1 cellular context compared by ENCODE assay signal in the genomic region with DNA sequence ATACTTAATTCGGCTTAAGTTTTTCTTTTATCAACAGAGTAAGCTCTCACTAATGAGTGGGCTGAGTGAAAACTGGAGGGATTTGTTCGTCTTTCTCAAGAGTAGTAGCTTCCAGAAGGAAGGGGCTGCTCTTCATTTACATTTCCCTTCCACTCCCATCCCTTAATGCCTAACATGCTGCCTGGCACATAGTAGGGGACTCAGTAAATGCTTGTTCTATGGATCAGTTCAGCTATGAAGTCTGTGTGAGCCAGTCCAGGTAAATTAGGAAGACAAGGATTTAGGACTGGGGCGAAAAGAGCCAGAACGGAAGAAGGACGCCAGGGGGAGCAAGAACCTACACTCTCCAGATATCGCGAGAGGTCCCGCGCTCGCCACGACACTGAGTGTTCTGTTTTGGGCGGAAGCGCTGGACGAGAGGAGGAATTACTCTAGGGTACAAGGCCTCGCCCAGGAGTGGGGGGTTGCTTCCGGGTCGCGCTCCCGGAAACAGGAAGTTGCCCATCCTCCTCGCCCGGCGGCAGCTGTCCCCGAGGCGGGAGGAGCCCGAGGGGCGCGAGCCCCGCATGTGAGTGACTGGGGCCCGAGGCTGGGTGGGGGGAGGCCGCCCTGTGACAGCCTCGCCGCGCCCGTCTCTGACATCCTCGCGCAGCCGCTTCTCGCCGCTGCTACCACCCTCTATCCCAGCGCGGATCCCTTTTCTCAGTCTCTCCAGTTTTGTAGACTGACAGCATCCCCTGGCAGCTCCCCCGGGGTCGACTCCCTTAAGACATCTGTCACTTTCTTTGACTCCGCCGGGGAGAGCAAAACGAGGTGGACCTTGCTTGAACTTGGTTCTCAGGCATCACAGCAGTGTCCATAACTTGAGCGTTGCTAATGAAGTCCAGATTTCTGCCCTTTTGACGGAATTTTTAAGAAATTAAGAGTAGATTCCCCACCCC.
TF ChIP-seq lines count a peak whose summit lies in the region.

A gene with protein sequence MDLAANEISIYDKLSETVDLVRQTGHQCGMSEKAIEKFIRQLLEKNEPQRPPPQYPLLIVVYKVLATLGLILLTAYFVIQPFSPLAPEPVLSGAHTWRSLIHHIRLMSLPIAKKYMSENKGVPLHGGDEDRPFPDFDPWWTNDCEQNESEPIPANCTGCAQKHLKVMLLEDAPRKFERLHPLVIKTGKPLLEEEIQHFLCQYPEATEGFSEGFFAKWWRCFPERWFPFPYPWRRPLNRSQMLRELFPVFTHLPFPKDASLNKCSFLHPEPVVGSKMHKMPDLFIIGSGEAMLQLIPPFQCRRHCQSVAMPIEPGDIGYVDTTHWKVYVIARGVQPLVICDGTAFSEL (plus strand): TSS at position 492 of the 941 bp plus-strand sequence. CDS start 13,493 bp downstream, outside the sequence.

TF ChIP-seq in GM12878, 131 proteins besides CTCF, POLR2A, EP300 and RAD21 (continued from another document):
- TF ChIP-seq PAX5 (IDR thresholded peaks at IDR 0.05; ENCODE audit: borderline replicate concordance, low read depth, low read length) = peak; percentile 36; the same call in 1 of the 2 replicates
- TF ChIP-seq TARDBP (IDR thresholded peaks at IDR 0.05; ENCODE audit: borderline replicate concordance) = 0 out of 2 replicates have a peak, but pooled peaks have one; percentile 68
- no peak; the same call in 1 of the 2 replicates for TF ChIP-seq PML (IDR thresholded peaks at IDR 0.05; ENCODE audit: low read length)
- no peak for TF ChIP-seq KDM1A (IDR thresholded peaks at IDR 0.05; ENCODE audit: borderline replicate concordance)
- TF ChIP-seq NR2C2 (IDR thresholded peaks at IDR 0.05; ENCODE audit: borderline replicate concordance, control insufficient read depth, insufficient read length, low read depth) = no peak
- TF ChIP-seq RCOR1 (conservative IDR thresholded peaks at IDR 0.05; ENCODE audit: low read depth, low read length) = peak; percentile 96
- TF ChIP-seq, protein P1, sequence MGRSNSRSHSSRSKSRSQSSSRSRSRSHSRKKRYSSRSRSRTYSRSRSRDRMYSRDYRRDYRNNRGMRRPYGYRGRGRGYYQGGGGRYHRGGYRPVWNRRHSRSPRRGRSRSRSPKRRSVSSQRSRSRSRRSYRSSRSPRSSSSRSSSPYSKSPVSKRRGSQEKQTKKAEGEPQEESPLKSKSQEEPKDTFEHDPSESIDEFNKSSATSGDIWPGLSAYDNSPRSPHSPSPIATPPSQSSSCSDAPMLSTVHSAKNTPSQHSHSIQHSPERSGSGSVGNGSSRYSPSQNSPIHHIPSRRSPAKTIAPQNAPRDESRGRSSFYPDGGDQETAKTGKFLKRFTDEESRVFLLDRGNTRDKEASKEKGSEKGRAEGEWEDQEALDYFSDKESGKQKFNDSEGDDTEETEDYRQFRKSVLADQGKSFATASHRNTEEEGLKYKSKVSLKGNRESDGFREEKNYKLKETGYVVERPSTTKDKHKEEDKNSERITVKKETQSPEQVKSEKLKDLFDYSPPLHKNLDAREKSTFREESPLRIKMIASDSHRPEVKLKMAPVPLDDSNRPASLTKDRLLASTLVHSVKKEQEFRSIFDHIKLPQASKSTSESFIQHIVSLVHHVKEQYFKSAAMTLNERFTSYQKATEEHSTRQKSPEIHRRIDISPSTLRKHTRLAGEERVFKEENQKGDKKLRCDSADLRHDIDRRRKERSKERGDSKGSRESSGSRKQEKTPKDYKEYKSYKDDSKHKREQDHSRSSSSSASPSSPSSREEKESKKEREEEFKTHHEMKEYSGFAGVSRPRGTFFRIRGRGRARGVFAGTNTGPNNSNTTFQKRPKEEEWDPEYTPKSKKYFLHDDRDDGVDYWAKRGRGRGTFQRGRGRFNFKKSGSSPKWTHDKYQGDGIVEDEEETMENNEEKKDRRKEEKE (IDR thresholded peaks at IDR 0.05) = no peak
- 0 out of 2 replicates have a peak, but pooled peaks have one; percentile 59 for TF ChIP-seq SREBF2 (IDR thresholded peaks at IDR 0.05; ENCODE audit: low read length)
- TF ChIP-seq TCF12 (IDR thresholded peaks at IDR 0.05; ENCODE audit: low read depth, low read length) = peak; percentile 85
- peak; percentile 72 for TF ChIP-seq YY1 (IDR thresholded peaks at IDR 0.05; ENCODE audit: low read depth, low read length)
- TF ChIP-seq, protein P2, sequence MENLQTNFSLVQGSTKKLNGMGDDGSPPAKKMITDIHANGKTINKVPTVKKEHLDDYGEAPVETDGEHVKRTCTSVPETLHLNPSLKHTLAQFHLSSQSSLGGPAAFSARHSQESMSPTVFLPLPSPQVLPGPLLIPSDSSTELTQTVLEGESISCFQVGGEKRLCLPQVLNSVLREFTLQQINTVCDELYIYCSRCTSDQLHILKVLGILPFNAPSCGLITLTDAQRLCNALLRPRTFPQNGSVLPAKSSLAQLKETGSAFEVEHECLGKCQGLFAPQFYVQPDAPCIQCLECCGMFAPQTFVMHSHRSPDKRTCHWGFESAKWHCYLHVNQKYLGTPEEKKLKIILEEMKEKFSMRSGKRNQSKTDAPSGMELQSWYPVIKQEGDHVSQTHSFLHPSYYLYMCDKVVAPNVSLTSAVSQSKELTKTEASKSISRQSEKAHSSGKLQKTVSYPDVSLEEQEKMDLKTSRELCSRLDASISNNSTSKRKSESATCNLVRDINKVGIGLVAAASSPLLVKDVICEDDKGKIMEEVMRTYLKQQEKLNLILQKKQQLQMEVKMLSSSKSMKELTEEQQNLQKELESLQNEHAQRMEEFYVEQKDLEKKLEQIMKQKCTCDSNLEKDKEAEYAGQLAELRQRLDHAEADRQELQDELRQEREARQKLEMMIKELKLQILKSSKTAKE (IDR thresholded peaks at IDR 0.05; ENCODE audit: low read depth, poor library complexity, severe bottlenecking) = no peak
- TF ChIP-seq, protein P3, sequence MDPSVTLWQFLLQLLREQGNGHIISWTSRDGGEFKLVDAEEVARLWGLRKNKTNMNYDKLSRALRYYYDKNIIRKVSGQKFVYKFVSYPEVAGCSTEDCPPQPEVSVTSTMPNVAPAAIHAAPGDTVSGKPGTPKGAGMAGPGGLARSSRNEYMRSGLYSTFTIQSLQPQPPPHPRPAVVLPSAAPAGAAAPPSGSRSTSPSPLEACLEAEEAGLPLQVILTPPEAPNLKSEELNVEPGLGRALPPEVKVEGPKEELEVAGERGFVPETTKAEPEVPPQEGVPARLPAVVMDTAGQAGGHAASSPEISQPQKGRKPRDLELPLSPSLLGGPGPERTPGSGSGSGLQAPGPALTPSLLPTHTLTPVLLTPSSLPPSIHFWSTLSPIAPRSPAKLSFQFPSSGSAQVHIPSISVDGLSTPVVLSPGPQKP (IDR thresholded peaks at IDR 0.05; ENCODE audit: low read depth, low read length) = peak; percentile 82
- TF ChIP-seq RBBP5 (conservative IDR thresholded peaks at IDR 0.05) = no peak
- TF ChIP-seq SIN3A (IDR thresholded peaks at IDR 0.05; ENCODE audit: low read depth, low read length) = peak; percentile 75; the same call in 1 of the 2 replicates
- TF ChIP-seq, protein P4, sequence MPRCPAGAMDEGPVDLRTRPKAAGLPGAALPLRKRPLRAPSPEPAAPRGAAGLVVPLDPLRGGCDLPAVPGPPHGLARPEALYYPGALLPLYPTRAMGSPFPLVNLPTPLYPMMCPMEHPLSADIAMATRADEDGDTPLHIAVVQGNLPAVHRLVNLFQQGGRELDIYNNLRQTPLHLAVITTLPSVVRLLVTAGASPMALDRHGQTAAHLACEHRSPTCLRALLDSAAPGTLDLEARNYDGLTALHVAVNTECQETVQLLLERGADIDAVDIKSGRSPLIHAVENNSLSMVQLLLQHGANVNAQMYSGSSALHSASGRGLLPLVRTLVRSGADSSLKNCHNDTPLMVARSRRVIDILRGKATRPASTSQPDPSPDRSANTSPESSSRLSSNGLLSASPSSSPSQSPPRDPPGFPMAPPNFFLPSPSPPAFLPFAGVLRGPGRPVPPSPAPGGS (IDR thresholded peaks at IDR 0.05; ENCODE audit: borderline replicate concordance, insufficient read depth, low read depth, low read length, poor library complexity, severe bottlenecking) = no peak
- TF ChIP-seq ZNF207 (IDR thresholded peaks at IDR 0.05; ENCODE audit: borderline replicate concordance) = peak; percentile 77; the same call in 1 of the 2 replicates
- peak; percentile 34; the same call in 1 of the 2 replicates for TF ChIP-seq RUNX3 (IDR thresholded peaks at IDR 0.05; ENCODE audit: low read length)
- TF ChIP-seq, protein P5, sequence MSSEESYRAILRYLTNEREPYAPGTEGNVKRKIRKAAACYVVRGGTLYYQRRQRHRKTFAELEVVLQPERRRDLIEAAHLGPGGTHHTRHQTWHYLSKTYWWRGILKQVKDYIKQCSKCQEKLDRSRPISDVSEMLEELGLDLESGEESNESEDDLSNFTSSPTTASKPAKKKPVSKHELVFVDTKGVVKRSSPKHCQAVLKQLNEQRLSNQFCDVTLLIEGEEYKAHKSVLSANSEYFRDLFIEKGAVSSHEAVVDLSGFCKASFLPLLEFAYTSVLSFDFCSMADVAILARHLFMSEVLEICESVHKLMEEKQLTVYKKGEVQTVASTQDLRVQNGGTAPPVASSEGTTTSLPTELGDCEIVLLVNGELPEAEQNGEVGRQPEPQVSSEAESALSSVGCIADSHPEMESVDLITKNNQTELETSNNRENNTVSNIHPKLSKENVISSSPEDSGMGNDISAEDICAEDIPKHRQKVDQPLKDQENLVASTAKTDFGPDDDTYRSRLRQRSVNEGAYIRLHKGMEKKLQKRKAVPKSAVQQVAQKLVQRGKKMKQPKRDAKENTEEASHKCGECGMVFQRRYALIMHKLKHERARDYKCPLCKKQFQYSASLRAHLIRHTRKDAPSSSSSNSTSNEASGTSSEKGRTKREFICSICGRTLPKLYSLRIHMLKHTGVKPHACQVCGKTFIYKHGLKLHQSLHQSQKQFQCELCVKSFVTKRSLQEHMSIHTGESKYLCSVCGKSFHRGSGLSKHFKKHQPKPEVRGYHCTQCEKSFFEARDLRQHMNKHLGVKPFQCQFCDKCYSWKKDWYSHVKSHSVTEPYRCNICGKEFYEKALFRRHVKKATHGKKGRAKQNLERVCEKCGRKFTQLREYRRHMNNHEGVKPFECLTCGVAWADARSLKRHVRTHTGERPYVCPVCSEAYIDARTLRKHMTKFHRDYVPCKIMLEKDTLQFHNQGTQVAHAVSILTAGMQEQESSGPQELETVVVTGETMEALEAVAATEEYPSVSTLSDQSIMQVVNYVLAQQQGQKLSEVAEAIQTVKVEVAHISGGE (CRISPR knock-in tag; IDR thresholded peaks at IDR 0.05) = peak; percentile 76
- TF ChIP-seq SRF (IDR thresholded peaks at IDR 0.05; ENCODE audit: low read depth in 2 of 2, low read length in 2 of 2) = no peak
- no peak for TF ChIP-seq HDAC6 (IDR thresholded peaks at IDR 0.05; ENCODE audit: unreplicated experiment)
- TF ChIP-seq, protein P6, sequence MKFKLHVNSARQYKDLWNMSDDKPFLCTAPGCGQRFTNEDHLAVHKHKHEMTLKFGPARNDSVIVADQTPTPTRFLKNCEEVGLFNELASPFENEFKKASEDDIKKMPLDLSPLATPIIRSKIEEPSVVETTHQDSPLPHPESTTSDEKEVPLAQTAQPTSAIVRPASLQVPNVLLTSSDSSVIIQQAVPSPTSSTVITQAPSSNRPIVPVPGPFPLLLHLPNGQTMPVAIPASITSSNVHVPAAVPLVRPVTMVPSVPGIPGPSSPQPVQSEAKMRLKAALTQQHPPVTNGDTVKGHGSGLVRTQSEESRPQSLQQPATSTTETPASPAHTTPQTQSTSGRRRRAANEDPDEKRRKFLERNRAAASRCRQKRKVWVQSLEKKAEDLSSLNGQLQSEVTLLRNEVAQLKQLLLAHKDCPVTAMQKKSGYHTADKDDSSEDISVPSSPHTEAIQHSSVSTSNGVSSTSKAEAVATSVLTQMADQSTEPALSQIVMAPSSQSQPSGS (IDR thresholded peaks at IDR 0.05; ENCODE audit: low read length) = no peak
- TF ChIP-seq STAT3 (IDR thresholded peaks at IDR 0.05; ENCODE audit: low read depth, low read length) = no peak
- peak; percentile 33; the same call in 1 of the 2 replicates for TF ChIP-seq SREBF1 (IDR thresholded peaks at IDR 0.05; ENCODE audit: low read length)
- no peak for TF ChIP-seq SMAD1 (IDR thresholded peaks at IDR 0.05; ENCODE audit: low read depth, partially characterized antibody)
TF ChIP-seq in GM12878: peak in this region for 70.
